8 cellular contexts compared by ENCODE assay signal in genomic region chr9:63859475-63860215, GRCh38.
DNase-seq lines count a peak whose midpoint lies in the region; ATAC-seq and TF ChIP-seq lines count a peak whose summit lies in the region.

No MANE protein-coding gene starts in this region.

- no peaks in the 10 kb centered on the region for H3K79me2 ChIP-seq in parathyroid adenoma

- ATAC-seq in HG02973 (IDR thresholded peaks at IDR 0.05; ENCODE audit: unreplicated experiment): no peak
- no peak for ATAC-seq in HG02870 (IDR thresholded peaks at IDR 0.05; ENCODE audit: unreplicated experiment)

- H3K9ac ChIP-seq in duodenal mucosa (ENCODE audit: low read depth in 1 of 2, low read length in 2 of 2): no peak overlapping the region
- no peak overlapping the region for H3K9ac ChIP-seq in parathyroid adenoma

- H3K4me1 ChIP-seq in duodenal mucosa (ENCODE audit: control insufficient read depth in 1 of 2, insufficient read depth in 2 of 2, low read length in 2 of 2) (no peaks in the 10 kb centered on the region), parathyroid adenoma (no peaks in the 10 kb centered on the region)

- no peak for TF ChIP-seq CTCF in parathyroid adenoma (IDR thresholded peaks at IDR 0.05)

- H3K27ac ChIP-seq in duodenal mucosa (ENCODE audit: low read depth, low read length) (no peak overlapping the region), parathyroid adenoma (no peak overlapping the region)

- H2AFZ ChIP-seq in parathyroid adenoma: no peak overlapping the region

- H3K27me3 ChIP-seq in duodenal mucosa (ENCODE audit: control insufficient read depth in 1 of 2, insufficient read depth in 2 of 2, low read length in 2 of 2) (no peaks in the 10 kb centered on the region), parathyroid adenoma (ENCODE audit: control insufficient read depth, insufficient read depth, low read length) (no peaks in the 10 kb centered on the region)

- peak overlapping the region; percentile 55 to 60 for H3K4me3 ChIP-seq in duodenal mucosa (ENCODE audit: low read depth in 1 of 2, low read length in 2 of 2)
- H3K4me3 ChIP-seq in parathyroid adenoma (ENCODE audit: low read depth, low read length): peak overlapping the region; percentile 53

- peak overlapping the region; percentile 42 for H3K4me2 ChIP-seq in parathyroid adenoma (ENCODE audit: low read length)

- H3K36me3 ChIP-seq in duodenal mucosa (ENCODE audit: control insufficient read depth in 1 of 2, insufficient read depth in 2 of 2, low read length in 2 of 2) (no peaks in the 10 kb centered on the region), parathyroid adenoma (ENCODE audit: control insufficient read depth, insufficient read depth, low read length) (no peaks in the 10 kb centered on the region)

- DNase-seq in ELR (ENCODE audit: low read depth): peak; percentile 26
- DNase-seq in T-helper 1 cell: peak in 3 of 5 donors; percentile 32 to 55 (median 42)
- no peak for DNase-seq in NCI-H1436 (lab: John Stamatoyannopoulos, UW)
- no peak for DNase-seq in NCI-H1436 treated with DMSO at 0.1 percent for 48 hours (lab: John Stamatoyannopoulos, UW)

- H3K9me3 ChIP-seq in duodenal mucosa (ENCODE audit: control insufficient read depth in 1 of 2, low read length in 2 of 2) (peaks cover 0 to 6% of the 10 kb centered on the region in 2 donors), parathyroid adenoma (ENCODE audit: control insufficient read depth, low read length) (no peaks in the 10 kb centered on the region)

Comparison
In these comparisons a context has a peak if more than half of its experiments do, and no peak if none do; other contexts are left out.
1. DNase-seq: peak in ELR (single experiment) and T-helper 1 cell (3 of 5); none in NCI-H1436 (single experiment) and NCI-H1436 treated with DMSO at 0.1 percent for 48 hours (single experiment).